3 cellular contexts compared by ENCODE assay signal in genomic region chr15:53525894-53526293, GRCh38.
TF ChIP-seq lines count a peak whose summit lies in the region.

No MANE protein-coding gene starts in this region.

TF ChIP-seq in K562, 482 proteins besides CTCF, POLR2A, EP300 and RAD21:
- 0 out of 2 replicates have a peak, but pooled peaks have one; percentile 14 for TF ChIP-seq ZNF316 (IDR thresholded peaks at IDR 0.05)
- no peak for TF ChIP-seq TARDBP (IDR thresholded peaks at IDR 0.05)
- no peak for TF ChIP-seq RNF219 (CRISPR knock-in tag; IDR thresholded peaks at IDR 0.05)

TF ChIP-seq in HepG2, 621 proteins besides CTCF, POLR2A, EP300 and RAD21:
- TF ChIP-seq ZNF274 (CRISPR knock-in tag; IDR thresholded peaks at IDR 0.05) (no peak), MAFF (IDR thresholded peaks at IDR 0.05; ENCODE audit: low read depth, low read length) (peak; percentile 75), MAFK (conservative IDR thresholded peaks at IDR 0.05 in 1 of 2, IDR thresholded peaks at IDR 0.05 in 1 of 2; ENCODE audit: low read length in 2 of 2) (peak; percentile 78 to 81), THRA (CRISPR knock-in tag; IDR thresholded peaks at IDR 0.05; ENCODE audit: borderline replicate concordance) (no peak)

TF ChIP-seq in SK-N-SH treated with all-trans-retinoic acid at 6 μM for 48 hours, 23 proteins besides CTCF, POLR2A, EP300 and RAD21:
- TF ChIP-seq ZNF565 (CRISPR knock-in tag; conservative IDR thresholded peaks at IDR 0.05; ENCODE audit: low read depth) (no peak), PATZ1 (CRISPR knock-in tag; IDR thresholded peaks at IDR 0.05; ENCODE audit: borderline replicate concordance) (no peak), ISL1 (CRISPR knock-in tag; IDR thresholded peaks at IDR 0.05) (no peak), PPARA (CRISPR knock-in tag; IDR thresholded peaks at IDR 0.05; ENCODE audit: borderline replicate concordance) (no peak), ZFP30 (CRISPR knock-in tag; IDR thresholded peaks at IDR 0.05) (no peak), TOX (CRISPR knock-in tag; IDR thresholded peaks at IDR 0.05; ENCODE audit: borderline replicate concordance) (no peak), ARNTL (CRISPR knock-in tag; IDR thresholded peaks at IDR 0.05; ENCODE audit: borderline replicate concordance, low read depth) (no peak), ZNF8 (CRISPR knock-in tag; IDR thresholded peaks at IDR 0.05) (no peak), CSRNP3 (CRISPR knock-in tag; IDR thresholded peaks at IDR 0.05) (no peak), ZFP3 (CRISPR knock-in tag; IDR thresholded peaks at IDR 0.05) (no peak), BACH2 (CRISPR knock-in tag; IDR thresholded peaks at IDR 0.05; ENCODE audit: borderline replicate concordance) (no peak), TSHZ2 (CRISPR knock-in tag; IDR thresholded peaks at IDR 0.05) (no peak), CREB5 (CRISPR knock-in tag; IDR thresholded peaks at IDR 0.05; ENCODE audit: low read depth) (no peak)
